ENCODE assay signal across 9 cellular contexts in the genomic region with DNA sequence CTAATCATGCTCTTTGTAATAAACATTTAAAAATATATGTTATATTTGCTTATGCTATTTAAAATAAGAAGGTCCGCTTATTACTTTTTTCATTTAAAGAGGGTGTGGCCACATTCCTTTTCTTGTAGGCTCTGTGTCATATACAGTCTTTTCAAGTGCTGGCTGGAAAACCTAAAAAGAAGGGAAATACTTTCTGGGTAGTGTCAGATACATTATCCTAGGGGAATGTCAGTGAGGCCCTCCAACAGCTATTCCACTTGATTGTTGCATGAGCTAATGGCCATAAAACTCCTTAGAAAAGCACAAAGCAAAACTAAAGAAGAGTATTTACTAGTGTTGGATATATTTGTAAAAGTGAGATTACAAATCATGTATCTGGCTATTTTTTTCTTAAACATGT. TPM values are rescaled to one million over a fixed set of nuclear protein-coding genes. Genes with fewer than 3 reads are reported as not detected.
DNase-seq lines count a peak whose midpoint lies in the region; ATAC-seq, FAIRE-seq and TF ChIP-seq lines count a peak whose summit lies in the region.
"Had no signal": no experiment of that assay in that cellular context is flagged by ENCODE, and none has a peak within 500 bp of the region (broad histone marks: within the 10 kb centered on the region; RNA-seq: fewer than 3 reads in every experiment).

No MANE protein-coding gene starts in this region.

- peaks cover 89% of the 10 kb centered on the region for H3K4me1 Mint-ChIP-seq in activated T-cell treated with anti-CD3 and anti-CD28 coated beads, Interleukin-2, amount 50 U/mL, for 24 hours (ENCODE audit: low read depth)
- H3K4me1 Mint-ChIP-seq in astrocyte (ENCODE audit: low read depth, unreplicated experiment) = peaks cover 50% of the 10 kb centered on the region

- H3K4me3 Mint-ChIP-seq in activated T-cell treated with anti-CD3 and anti-CD28 coated beads, Interleukin-2, amount 50 U/mL, for 24 hours = peak overlapping the region; percentile 80
- H3K4me3 Mint-ChIP-seq in astrocyte (ENCODE audit: unreplicated experiment) = peak overlapping the region; percentile 96

- TF ChIP-seq EP300 in tibial nerve (IDR thresholded peaks at IDR 0.05) = no peak

- H3K27me3 ChIP-seq in astrocyte (ENCODE audit: insufficient read depth, low read length) (no peaks in the 10 kb centered on the region), kidney epithelial cell (ENCODE audit: control insufficient read depth, insufficient read depth, low read length) (no peaks in the 10 kb centered on the region), tibial nerve (no peaks in the 10 kb centered on the region)

- no peaks in the 10 kb centered on the region for H3K9me3 ChIP-seq in astrocyte (ENCODE audit: insufficient read depth, low read depth, low read length)
- H3K9me3 ChIP-seq in tibial nerve = no peaks in the 10 kb centered on the region

- peaks cover 16% of the 10 kb centered on the region for H3K36me3 ChIP-seq in astrocyte (ENCODE audit: insufficient read depth, low read length)
- no peaks in the 10 kb centered on the region for H3K36me3 ChIP-seq in kidney epithelial cell (ENCODE audit: control insufficient read depth, insufficient read depth, low read length)
- no peaks in the 10 kb centered on the region for H3K36me3 ChIP-seq in tibial nerve

- H3K4me3 ChIP-seq in astrocyte (ENCODE audit: insufficient read depth, low read depth, low read length) (peak overlapping the region; percentile 95), kidney epithelial cell (ENCODE audit: low read depth, low read length) (peak overlapping the region; percentile 70), tibial nerve (peak overlapping the region; percentile 41 to 61 (median 45))

- H3K9me3 Mint-ChIP-seq in activated T-cell treated with anti-CD3 and anti-CD28 coated beads, Interleukin-2, amount 50 U/mL, for 24 hours = no peaks in the 10 kb centered on the region
- H3K9me3 Mint-ChIP-seq in astrocyte (ENCODE audit: unreplicated experiment) = no peaks in the 10 kb centered on the region
- H3K9me3 Mint-ChIP-seq: IgD-negative memory B cell had no signal

- H4K20me1 ChIP-seq in astrocyte (ENCODE audit: insufficient read depth, low read length) = peaks cover 39% of the 10 kb centered on the region

- no peak for TF ChIP-seq POLR2A in tibial nerve (IDR thresholded peaks at IDR 0.05)

- no peaks in the 10 kb centered on the region for H3K27me3 Mint-ChIP-seq in activated T-cell treated with anti-CD3 and anti-CD28 coated beads, Interleukin-2, amount 50 U/mL, for 24 hours
- no peaks in the 10 kb centered on the region for H3K27me3 Mint-ChIP-seq in astrocyte (ENCODE audit: low read depth, unreplicated experiment)
- H3K27me3 Mint-ChIP-seq: IgD-negative memory B cell had no signal

- peak; percentile 55 for FAIRE-seq in astrocyte (lab: Jason Lieb, UNC)

- TF ChIP-seq CTCF in astrocyte (IDR thresholded peaks at IDR 0.05; ENCODE audit: insufficient read depth, low read depth, low read length) = no peak
- no peak for TF ChIP-seq CTCF in kidney epithelial cell (IDR thresholded peaks at IDR 0.05; ENCODE audit: insufficient read depth, low read length, poor library complexity, severe bottlenecking)
- TF ChIP-seq CTCF in tibial nerve (IDR thresholded peaks at IDR 0.05) = no peak

- WGBS in tibial nerve, 2 donors = 3% methylated on average over 1 of the region's 1 CpG

- H3K36me3 Mint-ChIP-seq in activated T-cell treated with anti-CD3 and anti-CD28 coated beads, Interleukin-2, amount 50 U/mL, for 24 hours (ENCODE audit: low read depth) = no peaks in the 10 kb centered on the region
- peaks cover 5% of the 10 kb centered on the region for H3K36me3 Mint-ChIP-seq in astrocyte (ENCODE audit: low read depth, unreplicated experiment)
- H3K36me3 Mint-ChIP-seq: IgD-negative memory B cell had no signal

- H3K4me2 ChIP-seq in astrocyte (ENCODE audit: low read length) = peak overlapping the region; percentile 83

- H2AFZ ChIP-seq in astrocyte (ENCODE audit: low read depth, low read length) = no peak overlapping the region

- H3K27ac Mint-ChIP-seq in activated T-cell treated with anti-CD3 and anti-CD28 coated beads, Interleukin-2, amount 50 U/mL, for 24 hours = peak overlapping the region; percentile 90
- peak overlapping the region; percentile 96 for H3K27ac Mint-ChIP-seq in astrocyte (ENCODE audit: unreplicated experiment)

- peaks cover 65% of the 10 kb centered on the region for H3K79me2 ChIP-seq in astrocyte (ENCODE audit: insufficient read depth, low read length)

- DNase-seq in activated T-cell treated with anti-CD3 and anti-CD28 coated beads, Interleukin-2, amount 50 U/mL, for 24 hours = no peak
- no peak for DNase-seq in activated T-cell treated with anti-CD3 and anti-CD28 coated beads, Interleukin-2, amount 50 U/mL, for 1 hour
- peak; percentile 74 for DNase-seq in astrocyte (ENCODE audit: low read depth)
- no peak for DNase-seq in kidney epithelial cell (ENCODE audit: low read depth)
- no peak for DNase-seq in tibial nerve (ENCODE audit: low spot score in 2 of 2)

- no peak for ATAC-seq in HG02610 (IDR thresholded peaks at IDR 0.05; ENCODE audit: unreplicated experiment)
- ATAC-seq in HG03460 (IDR thresholded peaks at IDR 0.05; ENCODE audit: unreplicated experiment) = no peak
- no peak for ATAC-seq in HG02852 (IDR thresholded peaks at IDR 0.05; ENCODE audit: unreplicated experiment)

- peak overlapping the region; percentile 95 for H3K9ac ChIP-seq in astrocyte (ENCODE audit: low read length)

- H3K4me1 ChIP-seq in astrocyte (ENCODE audit: insufficient read depth, low read length) (peaks cover 47% of the 10 kb centered on the region), tibial nerve (peaks cover 0 to 73% (median 36%) of the 10 kb centered on the region in 4 donors)

- H3K27ac ChIP-seq in astrocyte (ENCODE audit: low read depth, low read length) (peak overlapping the region; percentile 92), tibial nerve (peak overlapping the region; percentile 49 to 93 (median 86))

RNA-seq across cellular contexts. Expression of a gene that starts 0.8 kb away (rescaled TPM):
- total RNA-seq in astrocyte (447 and 637 TPM in 2 replicates), kidney epithelial cell (167 and 189 TPM in 2 replicates), tibial nerve (100 to 1,000 TPM; 265 to 504 (median 306) TPM)

Comparison
In these comparisons a context has a peak if more than half of its experiments do, and no peak if none do; other contexts are left out.
1. H3K4me3 ChIP-seq: peak in every context shown above with its lines; median percentile 95 in astrocyte; 70 in kidney epithelial cell; 45 in tibial nerve.